ENCODE assay signal across 8 cellular contexts in genomic region chr7:29345590-29345989, GRCh38.
DNase-seq lines count a peak whose midpoint lies in the region; ATAC-seq and TF ChIP-seq lines count a peak whose summit lies in the region.

No MANE protein-coding gene starts in this region.

- no peak overlapping the region for H3K4me3 ChIP-seq in BE2C (ENCODE audit: low read depth, low read length)
- no peak overlapping the region for H3K4me3 ChIP-seq in HEK293 (ENCODE audit: low read depth, low read length)

- H3K27me3 ChIP-seq in BE2C, result no peaks in the 10 kb centered on the region
- H3K27me3 ChIP-seq in foreskin keratinocyte, result peaks cover 8% of the 10 kb centered on the region

- no peak for ATAC-seq in foreskin keratinocyte
- ATAC-seq in HG02798 (IDR thresholded peaks at IDR 0.05; ENCODE audit: poor library complexity, unreplicated experiment), result no peak

- H3K9me3 ChIP-seq in BE2C (no peaks in the 10 kb centered on the region), HEK293 (ENCODE audit: control insufficient read depth, insufficient read depth, low read depth, low read length) (no peaks in the 10 kb centered on the region)

- in situ Hi-C loops in GM13977 (cut with MboI; ENCODE audit: low pct_unique_long_range_greater_than_20kb, low sequenced_read_pairs, unreplicated experiment), result no loop called here

- H3K27ac ChIP-seq in HEK293 (ENCODE audit: extremely low read depth, low read depth, low read length), result no peak overlapping the region
- no peak overlapping the region for H3K27ac ChIP-seq in foreskin keratinocyte

- POLR2A ChIA-PET in HEK293 (lab: Yijun Ruan, JAX), result interaction anchor here (1.0 kb wide), 1 partner anchor 418 kb away, joined by 3 read pairs; no protein-coding TSS in a partner anchor

- CTCF ChIA-PET in HEK293 (lab: Yijun Ruan, JAX), result interaction anchor here (0.6 to 1.8 kb wide), 6 partner anchors 156 to 1177 kb away, joined by 3 to 13 read pairs (median 4); no protein-coding TSS in a partner anchor

- H3K4me1 ChIP-seq in BE2C (no peaks in the 10 kb centered on the region), HEK293 (ENCODE audit: control insufficient read depth, insufficient read depth, low read length) (peaks cover 9% of the 10 kb centered on the region), foreskin keratinocyte (peaks cover 42% of the 10 kb centered on the region)

- H3K36me3 ChIP-seq in BE2C, result no peaks in the 10 kb centered on the region
- no peaks in the 10 kb centered on the region for H3K36me3 ChIP-seq in HEK293 (ENCODE audit: control insufficient read depth in 2 of 2, insufficient read depth in 1 of 2, low read length in 2 of 2)

- peak; percentile 26 for DNase-seq in BE2C
- DNase-seq in SK-N-DZ (ENCODE audit: low spot score), result peak; percentile 57
- no peak for DNase-seq in foreskin keratinocyte
- DNase-seq in retina, result peak; percentile 34
- no peak for DNase-seq in GM13977 (ENCODE audit: low spot score)
- no peak for DNase-seq in GF-D8 (lab: John Stamatoyannopoulos, UW)

- TF ChIP-seq CTCF in BE2C (IDR thresholded peaks at IDR 0.05; ENCODE audit: low read depth, low read length), result peak; percentile 37
- TF ChIP-seq CTCF in HEK293 (tag by site-specific recombination; IDR thresholded peaks at IDR 0.05), result peak; percentile 42
- TF ChIP-seq CTCF in foreskin keratinocyte (conservative IDR thresholded peaks at IDR 0.05), result peak; percentile 59
- no peak for TF ChIP-seq CTCF in GM13977 (IDR thresholded peaks at IDR 0.05; ENCODE audit: extremely low read depth, insufficient read depth, missing control alignments)

TF ChIP-seq in HEK293, 187 proteins besides CTCF, POLR2A, EP300 and RAD21:
- TF ChIP-seq ZNF837 (tag by site-specific recombination; IDR thresholded peaks at IDR 0.05), result no peak
- TF ChIP-seq GLI2 (tag by site-specific recombination; IDR thresholded peaks at IDR 0.05; ENCODE audit: borderline replicate concordance, low read depth), result no peak
- TF ChIP-seq ZNF580 (tag by site-specific recombination; IDR thresholded peaks at IDR 0.05), result no peak
- TF ChIP-seq, protein P1, sequence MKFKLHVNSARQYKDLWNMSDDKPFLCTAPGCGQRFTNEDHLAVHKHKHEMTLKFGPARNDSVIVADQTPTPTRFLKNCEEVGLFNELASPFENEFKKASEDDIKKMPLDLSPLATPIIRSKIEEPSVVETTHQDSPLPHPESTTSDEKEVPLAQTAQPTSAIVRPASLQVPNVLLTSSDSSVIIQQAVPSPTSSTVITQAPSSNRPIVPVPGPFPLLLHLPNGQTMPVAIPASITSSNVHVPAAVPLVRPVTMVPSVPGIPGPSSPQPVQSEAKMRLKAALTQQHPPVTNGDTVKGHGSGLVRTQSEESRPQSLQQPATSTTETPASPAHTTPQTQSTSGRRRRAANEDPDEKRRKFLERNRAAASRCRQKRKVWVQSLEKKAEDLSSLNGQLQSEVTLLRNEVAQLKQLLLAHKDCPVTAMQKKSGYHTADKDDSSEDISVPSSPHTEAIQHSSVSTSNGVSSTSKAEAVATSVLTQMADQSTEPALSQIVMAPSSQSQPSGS (tag by site-specific recombination; IDR thresholded peaks at IDR 0.05; ENCODE audit: low read depth), result no peak
- TF ChIP-seq ZIC2 (tag by site-specific recombination; IDR thresholded peaks at IDR 0.05), result no peak
- TF ChIP-seq ZNF654 (tag by site-specific recombination; IDR thresholded peaks at IDR 0.05; ENCODE audit: low read depth), result peak; percentile 55
- no peak for TF ChIP-seq ZSCAN30 (tag by site-specific recombination; IDR thresholded peaks at IDR 0.05)
- no peak for TF ChIP-seq ZNF514 (tag by site-specific recombination; IDR thresholded peaks at IDR 0.05)
- TF ChIP-seq, protein P2, sequence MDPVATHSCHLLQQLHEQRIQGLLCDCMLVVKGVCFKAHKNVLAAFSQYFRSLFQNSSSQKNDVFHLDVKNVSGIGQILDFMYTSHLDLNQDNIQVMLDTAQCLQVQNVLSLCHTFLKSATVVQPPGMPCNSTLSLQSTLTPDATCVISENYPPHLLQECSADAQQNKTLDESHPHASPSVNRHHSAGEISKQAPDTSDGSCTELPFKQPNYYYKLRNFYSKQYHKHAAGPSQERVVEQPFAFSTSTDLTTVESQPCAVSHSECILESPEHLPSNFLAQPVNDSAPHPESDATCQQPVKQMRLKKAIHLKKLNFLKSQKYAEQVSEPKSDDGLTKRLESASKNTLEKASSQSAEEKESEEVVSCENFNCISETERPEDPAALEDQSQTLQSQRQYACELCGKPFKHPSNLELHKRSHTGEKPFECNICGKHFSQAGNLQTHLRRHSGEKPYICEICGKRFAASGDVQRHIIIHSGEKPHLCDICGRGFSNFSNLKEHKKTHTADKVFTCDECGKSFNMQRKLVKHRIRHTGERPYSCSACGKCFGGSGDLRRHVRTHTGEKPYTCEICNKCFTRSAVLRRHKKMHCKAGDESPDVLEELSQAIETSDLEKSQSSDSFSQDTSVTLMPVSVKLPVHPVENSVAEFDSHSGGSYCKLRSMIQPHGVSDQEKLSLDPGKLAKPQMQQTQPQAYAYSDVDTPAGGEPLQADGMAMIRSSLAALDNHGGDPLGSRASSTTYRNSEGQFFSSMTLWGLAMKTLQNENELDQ (tag by site-specific recombination; IDR thresholded peaks at IDR 0.05; ENCODE audit: low read depth), result no peak
- TF ChIP-seq SCRT2 (tag by site-specific recombination; IDR thresholded peaks at IDR 0.05), result peak; percentile 85
- TF ChIP-seq ZNF555 (tag by site-specific recombination; conservative IDR thresholded peaks at IDR 0.05), result no peak
- TF ChIP-seq ZNF239 (tag by site-specific recombination; IDR thresholded peaks at IDR 0.05), result no peak
- TF ChIP-seq KLF9 (tag by site-specific recombination; IDR thresholded peaks at IDR 0.05; ENCODE audit: low read depth), result no peak

Comparison
In these comparisons a context has a peak if more than half of its experiments do, and no peak if none do; other contexts are left out.
1. DNase-seq: peak in BE2C (single experiment), SK-N-DZ (single experiment) and retina (single experiment); none in foreskin keratinocyte (0 of 2), GM13977 (single experiment) and GF-D8 (single experiment).